8 cellular contexts compared by ENCODE assay signal in the genomic region with DNA sequence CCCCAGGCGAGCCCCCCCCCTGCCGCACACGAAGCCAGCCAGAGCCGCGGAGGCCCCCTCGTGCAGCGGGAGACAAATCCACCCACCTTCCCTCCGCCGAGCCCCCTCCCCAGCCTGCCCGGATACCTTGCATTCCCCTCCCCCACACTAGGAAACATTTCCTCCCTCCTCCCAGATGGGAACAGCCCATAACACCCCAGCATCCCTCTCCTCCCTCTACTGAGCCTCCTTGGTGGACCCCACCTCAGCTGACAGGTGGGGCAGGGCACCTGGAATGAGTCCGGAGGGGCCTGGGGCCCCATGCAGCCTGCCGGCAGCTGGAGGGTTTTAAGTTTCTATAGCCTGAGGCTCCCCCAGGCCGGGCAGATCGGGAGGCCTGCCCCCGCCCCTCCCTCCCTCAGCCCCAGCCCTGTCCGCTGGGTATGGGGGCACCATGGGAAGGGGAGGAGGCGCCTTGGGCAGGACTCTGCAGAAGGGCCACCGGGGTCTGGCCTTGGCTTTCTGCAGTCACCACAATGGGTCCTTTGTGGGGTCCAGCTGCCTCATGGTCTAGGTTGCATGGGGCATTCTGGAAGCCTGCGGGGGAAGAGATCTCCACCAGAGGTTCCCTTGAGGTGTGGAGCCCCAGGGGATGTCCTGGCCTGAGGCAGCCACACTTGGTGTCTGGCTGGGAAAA. TPM values are rescaled to one million over a fixed set of nuclear protein-coding genes. Genes with fewer than 3 reads are reported as not detected.
DNase-seq lines count a peak whose midpoint lies in the region; ATAC-seq, FAIRE-seq and TF ChIP-seq lines count a peak whose summit lies in the region.

No MANE protein-coding gene starts in this region.

- no peak for ATAC-seq in GM18870 (IDR thresholded peaks at IDR 0.05; ENCODE audit: unreplicated experiment)
- ATAC-seq in HG03457 (IDR thresholded peaks at IDR 0.05; ENCODE audit: unreplicated experiment): no peak

- 0% methylated on average over 4 of the region's 19 CpGs for WGBS in mammary epithelial cell (ENCODE audit: low coverage, missing lambda C conversion rate)

- intact Hi-C loops in mammary epithelial cell (cut with micrococcal nuclease) (loop anchor here (1.0 to 5.0 kb wide), 5 partner anchors 36 to 118 kb away; no protein-coding TSS in a partner anchor), kidney (cut with DNase I) (no loop called here)

- in situ Hi-C loops in mammary epithelial cell (cut with MboI; ENCODE audit: low sequenced_read_pairs in 2 of 2): loop anchor here in 1 of 2 donors (5.0 kb wide), 1 partner anchor 57 kb away; no protein-coding TSS in a partner anchor

- no TSS peak for BruUV-seq in mammary epithelial cell (replicated peaks; lab: Mats Ljungman, UMichigan)

- dilution Hi-C loops in mammary epithelial cell (cut with HindIII; ENCODE audit: low sequenced_read_pairs): no loop called here

- TF ChIP-seq CTCF in GM10266 (IDR thresholded peaks at IDR 0.05; ENCODE audit: control insufficient read depth, insufficient read depth, low read depth, missing control alignments) (no peak), mammary epithelial cell (conservative IDR thresholded peaks at IDR 0.05 in 1 of 2, IDR thresholded peaks at IDR 0.05 in 1 of 2; ENCODE audit: extremely low read depth in 1 of 2, insufficient read depth in 1 of 2, low read depth in 1 of 2, low read length in 2 of 2) (no peak), kidney (IDR thresholded peaks at IDR 0.05; ENCODE audit: borderline replicate concordance, extremely low read depth, insufficient read depth) (peak; percentile 2)

- FAIRE-seq in kidney (lab: Jason Lieb, UNC): no peak

- H3K4me3 ChIP-seq in MG63 (peak overlapping the region; percentile 78), mammary epithelial cell (replicated peaks in 1 of 3; ENCODE audit: insufficient read depth in 1 of 3, low read depth in 2 of 3, low read length in 3 of 3) (peak overlapping the region; percentile 73 to 87 (median 82)), kidney (ENCODE audit: low read length in 2 of 2) (peak overlapping the region; percentile 61 to 75), subcutaneous abdominal adipose tissue (ENCODE audit: low read depth in 1 of 5, low read length in 5 of 5) (peak overlapping the region; percentile 74 to 87 (median 81))

- H3K79me2 ChIP-seq in mammary epithelial cell (ENCODE audit: insufficient read depth, low read length): peaks cover 48% of the 10 kb centered on the region

- H4K20me1 ChIP-seq in mammary epithelial cell (ENCODE audit: insufficient read depth, low read length): no peaks in the 10 kb centered on the region

- no peaks in the 10 kb centered on the region for H3K27me3 ChIP-seq in MG63
- no peaks in the 10 kb centered on the region for H3K27me3 ChIP-seq in mammary epithelial cell (ENCODE audit: insufficient read depth, low read length)
- no peaks in the 10 kb centered on the region for H3K27me3 ChIP-seq in subcutaneous abdominal adipose tissue (ENCODE audit: control insufficient read depth in 5 of 5, insufficient read depth in 4 of 5, low read length in 5 of 5)

- no peaks in the 10 kb centered on the region for H3K9me3 ChIP-seq in MG63
- no peaks in the 10 kb centered on the region for H3K9me3 ChIP-seq in mammary epithelial cell (replicated peaks; ENCODE audit: insufficient read depth, low read length)
- no peaks in the 10 kb centered on the region for H3K9me3 ChIP-seq in kidney (ENCODE audit: control insufficient read depth in 1 of 2, low read length in 2 of 2)
- no peaks in the 10 kb centered on the region for H3K9me3 ChIP-seq in subcutaneous abdominal adipose tissue (ENCODE audit: control insufficient read depth in 5 of 5, low read length in 5 of 5)

- DNase-seq in GM10266 (ENCODE audit: extremely low spot score) (peak; percentile 58), MG63 (peak; percentile 20), mammary epithelial cell (no peak), kidney (peak; percentile 81), DMS153 (lab: John Stamatoyannopoulos, UW) (no peak)

- peak overlapping the region; percentile 89 for H2AFZ ChIP-seq in mammary epithelial cell (ENCODE audit: low read depth, low read length)

- CTCF ChIA-PET in mammary epithelial cell (lab: Charles Lee; ENCODE audit: low non-redundant PET): interaction anchor here (0.7 kb wide), 1 partner anchor 62 kb away, joined by 4 read pairs; no protein-coding TSS in a partner anchor

- peak overlapping the region; percentile 87 for H3K4me2 ChIP-seq in mammary epithelial cell (ENCODE audit: insufficient read depth, low read depth, low read length)

- H3K9ac ChIP-seq in mammary epithelial cell (ENCODE audit: insufficient read depth, low read length): peak overlapping the region; percentile 81
- peak overlapping the region; percentile 53 to 89 for H3K9ac ChIP-seq in kidney (ENCODE audit: low read length in 2 of 2)
- peak overlapping the region; percentile 68 to 86 (median 72) for H3K9ac ChIP-seq in subcutaneous abdominal adipose tissue (ENCODE audit: low read length in 5 of 5)

- H3K4me1 ChIP-seq in mammary epithelial cell (ENCODE audit: insufficient read depth, low read length): peaks cover 8% of the 10 kb centered on the region
- H3K4me1 ChIP-seq in kidney (ENCODE audit: control insufficient read depth in 1 of 2, insufficient read depth in 1 of 2, low read depth in 1 of 2, low read length in 2 of 2): peaks cover 30 to 33% of the 10 kb centered on the region in 2 donors
- H3K4me1 ChIP-seq in subcutaneous abdominal adipose tissue (ENCODE audit: control insufficient read depth in 5 of 5, insufficient read depth in 5 of 5, low read length in 5 of 5): peaks cover 3 to 59% (median 43%) of the 10 kb centered on the region in 5 donors

- H3K36me3 ChIP-seq in MG63: peaks cover 39% of the 10 kb centered on the region
- H3K36me3 ChIP-seq in mammary epithelial cell (ENCODE audit: insufficient read depth, low read length): no peaks in the 10 kb centered on the region
- no peaks in the 10 kb centered on the region for H3K36me3 ChIP-seq in kidney (ENCODE audit: control insufficient read depth in 1 of 2, insufficient read depth in 2 of 2, low read length in 2 of 2)
- no peaks in the 10 kb centered on the region for H3K36me3 ChIP-seq in subcutaneous abdominal adipose tissue (ENCODE audit: control insufficient read depth in 5 of 5, insufficient read depth in 5 of 5, low read length in 5 of 5)

- H3K27ac ChIP-seq in mammary epithelial cell (ENCODE audit: insufficient read depth, low read depth, low read length): peak overlapping the region; percentile 27
- peak overlapping the region; percentile 78 to 82 for H3K27ac ChIP-seq in kidney (ENCODE audit: low read depth in 2 of 2, low read length in 2 of 2)
- H3K27ac ChIP-seq in subcutaneous abdominal adipose tissue (ENCODE audit: low read depth, low read length): peak overlapping the region; percentile 85

RNA-seq across cellular contexts. Expression of gene ERGIC1, which starts 0.7 kb away (rescaled TPM):
- 65.6 and 98.8 TPM in 2 replicates for total RNA-seq in MG63 (2014; rRNA removed; shearing (Covaris generic); ENCODE audit: low replicate concordance)
- total RNA-seq in mammary epithelial cell (10 to 100 TPM; 58.8 to 98.6 TPM), kidney (183 TPM)
- polyA plus RNA-seq in mammary epithelial cell (111 TPM), kidney (ENCODE audit: insufficient read depth, low read depth, low replicate concordance) (88.0 TPM)
- polyA minus RNA-seq in mammary epithelial cell: 158 TPM

Comparison
In these comparisons a context has a peak if more than half of its experiments do, and no peak if none do; other contexts are left out.
1. DNase-seq: peak in GM10266 (single experiment), MG63 (single experiment) and kidney (single experiment); none in mammary epithelial cell (single experiment) and DMS153 (single experiment).
2. H3K27ac ChIP-seq: peak in every context shown above with its lines; median percentile 85 in subcutaneous abdominal adipose tissue; 80 in kidney; 27 in mammary epithelial cell.
3. Peak in every context shown above with its lines, with median percentiles within 50 percentile points of each other: H3K4me3 ChIP-seq and H3K9ac ChIP-seq.